ENCODE assay signal across 8 cellular contexts in genomic region chr11:118295834-118296454, GRCh38. TPM values are rescaled to one million over a fixed set of nuclear protein-coding genes. Genes with fewer than 3 reads are reported as not detected.
A peak's percentile ranks its signal among the peaks of the same experiment; 100 is the strongest.
DNase-seq lines count a peak whose midpoint lies in the region; ATAC-seq, FAIRE-seq and TF ChIP-seq lines count a peak whose summit lies in the region.

No MANE protein-coding gene starts in this region.

- H3K4me3 ChIP-seq in GM12865 (ENCODE audit: low read depth, low read length) (no peak overlapping the region), bronchial epithelial cell (ENCODE audit: low read depth, low read length) (no peak overlapping the region)

- TF ChIP-seq CTCF in GM12865 (IDR thresholded peaks at IDR 0.05; ENCODE audit: insufficient read depth, low read depth, low read length, missing control alignments) (peak; percentile 43), RWPE1 (conservative IDR thresholded peaks at IDR 0.05; ENCODE audit: low read depth) (peak; percentile 56), bronchial epithelial cell (IDR thresholded peaks at IDR 0.05; ENCODE audit: insufficient read depth, low read length, severe bottlenecking) (peak; percentile 70)

- POLR2A ChIA-PET in RWPE1 (lab: Yijun Ruan, JAX; ENCODE audit: low non-redundant PET) = no interaction called here

- ATAC-seq in HG03571 (IDR thresholded peaks at IDR 0.05; ENCODE audit: unreplicated experiment) = no peak
- no peak for ATAC-seq in HG02973 (IDR thresholded peaks at IDR 0.05; ENCODE audit: unreplicated experiment)

- no peak for FAIRE-seq in bronchial epithelial cell (lab: Jason Lieb, UNC)

- DNase-seq in A172 (ENCODE audit: low spot score) = peak; percentile 22
- DNase-seq in GM12865 (ENCODE audit: low read depth) = peak; percentile 54
- peak; percentile 68 for DNase-seq in RWPE1 (ENCODE audit: low spot score)
- peak; percentile 96 for DNase-seq in bronchial epithelial cell (ENCODE audit: low read depth)
- DNase-seq in mucosa of gallbladder (ENCODE audit: low spot score) = peak; percentile 50
- no peak for DNase-seq in NCI-H2171 (lab: John Stamatoyannopoulos, UW)

- no peaks in the 10 kb centered on the region for H3K36me3 ChIP-seq in bronchial epithelial cell (ENCODE audit: control insufficient read depth, insufficient read depth, low read length)

- no peaks in the 10 kb centered on the region for H3K27me3 ChIP-seq in bronchial epithelial cell (ENCODE audit: control insufficient read depth, insufficient read depth, low read length)

- no peak overlapping the region for H3K27ac ChIP-seq in RWPE1

- CTCF ChIA-PET in RWPE1 (lab: Yijun Ruan, JAX) = interaction anchor here (0.6 to 2.1 kb wide), 17 partner anchors 15 to 855 kb away, joined by 3 to 7 read pairs (median 3); no protein-coding TSS in a partner anchor

RNA-seq across cellular contexts. Expression of gene CD3E, which starts 8.6 kb away (rescaled TPM):
- not detected in 2 replicates for total RNA-seq in A172 (2014; rRNA removed; shearing (Covaris generic))
- total RNA-seq in bronchial epithelial cell (not detected in 2 replicates), mucosa of gallbladder (15.7 TPM)

RNA-seq across cellular contexts. Expression of gene MPZL2, which starts 31.8 kb away (rescaled TPM):
- total RNA-seq in A172 (2014; rRNA removed; shearing (Covaris generic)) = not detected in 2 replicates
- total RNA-seq in bronchial epithelial cell (38.7 and 79.2 TPM in 2 replicates), mucosa of gallbladder (72.5 TPM)

RNA-seq across cellular contexts. Expression of gene MPZL3, which starts 43.8 kb away (rescaled TPM):
- 1.8 and 2.0 TPM in 2 replicates for total RNA-seq in A172 (2014; rRNA removed; shearing (Covaris generic))
- total RNA-seq in bronchial epithelial cell (34.8 and 81.4 TPM in 2 replicates), mucosa of gallbladder (23.2 TPM)

RNA-seq across cellular contexts. Expression of gene CD3D, which starts 46.6 kb away (rescaled TPM):
- total RNA-seq in A172 (2014; rRNA removed; shearing (Covaris generic)) = not detected in 2 replicates
- total RNA-seq in bronchial epithelial cell (not detected in 2 replicates), mucosa of gallbladder (12.4 TPM)

RNA-seq across cellular contexts. Expression of gene CD3G, which starts 48.2 kb away (rescaled TPM):
- not detected in 2 replicates for total RNA-seq in A172 (2014; rRNA removed; shearing (Covaris generic))
- total RNA-seq in bronchial epithelial cell = not detected in 2 replicates
- 3.0 TPM for total RNA-seq in mucosa of gallbladder

Comparison
In these comparisons a context has a peak if more than half of its experiments do, and no peak if none do; other contexts are left out.
1. RNA of gene CD3E, which starts 8.6 kb away (total RNA-seq): 15.7 TPM in mucosa of gallbladder (single experiment); not detected in A172 and not detected in bronchial epithelial cell; every median in the first group is over 10 times any median in the second.
2. RNA of gene MPZL2, which starts 31.8 kb away (total RNA-seq): 72.5 TPM in mucosa of gallbladder (single experiment) and 38.7 to 79.2 TPM in bronchial epithelial cell; not detected in A172; every median in the first group is over 10 times any median in the second.
3. Peak in every context shown above with its lines, with median percentiles within 50 percentile points of each other: CTCF ChIP-seq.